13 cellular contexts compared by ENCODE assay signal in genomic region chr5:90014420-90014819, GRCh38.
DNase-seq lines count a peak whose midpoint lies in the region; ATAC-seq and TF ChIP-seq lines count a peak whose summit lies in the region.
"Had no signal": no experiment of that assay in that cellular context is flagged by ENCODE, and none has a peak within 500 bp of the region (broad histone marks: within the 10 kb centered on the region; RNA-seq: fewer than 3 reads in every experiment).

No MANE protein-coding gene starts in this region.

- H3K4me1 Mint-ChIP-seq in activated T-helper 17 cell treated with anti-CD3 and anti-CD28 coated beads, Interleukin-2, amount 50 U/mL, for 72 hours: no peaks in the 10 kb centered on the region
- H3K4me1 Mint-ChIP-seq: activated naive CD8-positive, alpha-beta T cell treated with anti-CD3 and anti-CD28 coated beads, Interleukin-2, amount 10 ng/mL, durations not matched to agents 7 days and 5 days had no signal

- no peaks in the 10 kb centered on the region for H3K9me2 ChIP-seq in Karpas-422 (replicated peaks; ENCODE audit: insufficient read depth, low read length)

- no peak overlapping the region for H3K4me3 Mint-ChIP-seq in activated T-helper 17 cell treated with anti-CD3 and anti-CD28 coated beads, Interleukin-2, amount 50 U/mL, for 72 hours
- H3K4me3 Mint-ChIP-seq: activated naive CD8-positive, alpha-beta T cell treated with anti-CD3 and anti-CD28 coated beads, Interleukin-2, amount 10 ng/mL, durations not matched to agents 7 days and 5 days had no signal

- H3K36me3 Mint-ChIP-seq in activated T-helper 17 cell treated with anti-CD3 and anti-CD28 coated beads, Interleukin-2, amount 50 U/mL, for 72 hours (ENCODE audit: low read depth): no peaks in the 10 kb centered on the region
- H3K36me3 Mint-ChIP-seq: activated naive CD8-positive, alpha-beta T cell treated with anti-CD3 and anti-CD28 coated beads, Interleukin-2, amount 10 ng/mL, durations not matched to agents 7 days and 5 days had no signal

- H3K27ac Mint-ChIP-seq in activated T-helper 17 cell treated with anti-CD3 and anti-CD28 coated beads, Interleukin-2, amount 50 U/mL, for 72 hours: no peak overlapping the region
- H3K27ac Mint-ChIP-seq: activated naive CD8-positive, alpha-beta T cell treated with anti-CD3 and anti-CD28 coated beads, Interleukin-2, amount 10 ng/mL, durations not matched to agents 7 days and 5 days had no signal

- H2AFZ ChIP-seq in Karpas-422 (ENCODE audit: low read length): no peak overlapping the region

- H3K36me3 ChIP-seq in Karpas-422 (ENCODE audit: insufficient read depth, low read length): no peaks in the 10 kb centered on the region
- H3K36me3 ChIP-seq: lower lobe of right lung had no signal

- H3K4me3 ChIP-seq in GM12864 (ENCODE audit: low read depth, low read length) (no peak overlapping the region), Karpas-422 (ENCODE audit: low read length) (no peak overlapping the region)
- H3K4me3 ChIP-seq: lower lobe of right lung had no signal

- no peak overlapping the region for H3K27ac ChIP-seq in Karpas-422 (ENCODE audit: low read length)
- H3K27ac ChIP-seq: lower lobe of right lung had no signal

- TF ChIP-seq CTCF in GM12864 (IDR thresholded peaks at IDR 0.05; ENCODE audit: low read depth, low read length, missing control alignments): no peak

- no peak overlapping the region for H3K9ac ChIP-seq in Karpas-422 (ENCODE audit: low read length)

- H3K9me3 Mint-ChIP-seq in activated T-helper 17 cell treated with anti-CD3 and anti-CD28 coated beads, Interleukin-2, amount 50 U/mL, for 72 hours: no peaks in the 10 kb centered on the region
- H3K9me3 Mint-ChIP-seq: activated naive CD8-positive, alpha-beta T cell treated with anti-CD3 and anti-CD28 coated beads, Interleukin-2, amount 10 ng/mL, durations not matched to agents 7 days and 5 days had no signal

- no peaks in the 10 kb centered on the region for H3K9me3 ChIP-seq in Karpas-422 (ENCODE audit: low read length)
- H3K9me3 ChIP-seq: lower lobe of right lung had no signal

- no peak overlapping the region for H3K4me2 ChIP-seq in Karpas-422 (ENCODE audit: low read depth, low read length, poor library complexity, severe bottlenecking)

- H3K27me3 ChIP-seq in Karpas-422 (ENCODE audit: low read length): no peaks in the 10 kb centered on the region

- DNase-seq in GM12864 (ENCODE audit: low read depth) (peak; percentile 68), nucleus accumbens (lab: John Stamatoyannopoulos, UW) (no peak), Karpas-422 (no peak), NAMALWA (ENCODE audit: low spot score) (no peak)
- DNase-seq: activated naive CD8-positive, alpha-beta T cell treated with anti-CD3 and anti-CD28 coated beads, Interleukin-2, amount 10 ng/mL, durations not matched to agents 7 days and 5 days; effector CD4-positive, alpha-beta T cell; lower lobe of right lung; NCI-H524 had no signal

- H3K4me1 ChIP-seq in Karpas-422 (ENCODE audit: low read length): no peaks in the 10 kb centered on the region
- H3K4me1 ChIP-seq: lower lobe of right lung had no signal

- H3K27me3 Mint-ChIP-seq in activated T-helper 17 cell treated with anti-CD3 and anti-CD28 coated beads, Interleukin-2, amount 50 U/mL, for 72 hours: no peaks in the 10 kb centered on the region
- H3K27me3 Mint-ChIP-seq: activated naive CD8-positive, alpha-beta T cell treated with anti-CD3 and anti-CD28 coated beads, Interleukin-2, amount 10 ng/mL, durations not matched to agents 7 days and 5 days had no signal

- H4K20me1 ChIP-seq in Karpas-422 (ENCODE audit: insufficient read depth, low read depth, low read length): no peaks in the 10 kb centered on the region

- ATAC-seq in GM19351 (IDR thresholded peaks at IDR 0.05; ENCODE audit: unreplicated experiment) (peak; percentile 81), HG02623 (IDR thresholded peaks at IDR 0.05; ENCODE audit: unreplicated experiment) (peak; percentile 87), HG03354 (IDR thresholded peaks at IDR 0.05; ENCODE audit: poor library complexity, severe bottlenecking, unreplicated experiment) (peak; percentile 89)
- ATAC-seq in activated T-helper 17 cell treated with anti-CD3 and anti-CD28 coated beads, Interleukin-2, amount 50 U/mL, for 72 hours (replicated peaks): no peak
- ATAC-seq: HCT116, lower lobe of right lung had no signal

- no peaks in the 10 kb centered on the region for H3K79me2 ChIP-seq in Karpas-422 (ENCODE audit: low read length)
